ENCODE assay signal across 8 cellular contexts in the genomic region with DNA sequence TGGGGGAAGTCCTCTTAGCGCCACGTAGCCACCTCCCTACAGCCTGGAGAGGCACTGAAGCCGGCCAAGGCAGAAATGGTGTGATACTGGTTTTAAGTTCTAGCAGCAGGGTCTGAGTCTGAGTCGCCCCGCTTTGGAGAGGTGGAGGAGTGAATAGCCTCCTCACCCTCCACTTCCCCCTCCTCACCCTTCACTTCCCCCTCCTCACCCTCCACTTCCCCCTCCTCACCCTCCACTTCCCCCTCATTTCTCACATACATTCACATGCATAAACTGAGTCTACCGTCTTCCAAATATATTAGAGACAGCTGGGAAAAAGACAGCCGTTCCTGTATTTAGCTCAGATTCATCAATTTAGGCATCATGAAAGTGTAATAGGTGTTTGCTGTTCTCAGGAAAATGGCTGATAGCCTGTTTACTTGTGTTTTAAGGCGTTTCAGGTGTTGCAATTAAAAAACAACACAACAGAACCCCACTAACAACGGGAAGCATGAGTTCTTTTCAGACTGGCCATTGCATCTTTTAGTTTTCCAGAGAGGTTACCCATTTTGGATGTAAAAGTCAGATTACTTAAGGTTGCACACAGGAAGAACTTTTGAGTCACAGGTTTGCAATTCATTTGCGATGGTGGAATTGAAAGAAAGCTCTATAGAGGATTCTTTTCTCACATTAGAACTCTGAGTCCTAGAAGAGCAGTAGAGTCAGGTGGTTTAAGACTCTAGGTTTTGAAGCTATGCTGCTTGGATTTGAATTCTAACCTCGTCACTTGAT. TPM values are rescaled to one million over a fixed set of nuclear protein-coding genes. Genes with fewer than 3 reads are reported as not detected.
DNase-seq lines count a peak whose midpoint lies in the region; ATAC-seq and TF ChIP-seq lines count a peak whose summit lies in the region.

No MANE protein-coding gene starts in this region.

- H3K27ac ChIP-seq in HL-60 (replicated peaks) (peak overlapping the region; percentile 86), adipose tissue (ENCODE audit: low read depth, low read length) (peak overlapping the region; percentile 89)

- H3K27me3 Mint-ChIP-seq in stimulated activated memory B cell treated with anti-CD40 and anti-IgM and Interleukin-4, amounts not matched to agents 10 μg/mL and 1 μg/mL and 100 μg/mL, for 72 hours = no peaks in the 10 kb centered on the region

- DNase-seq in BJ (ENCODE audit: low read depth) = no peak
- DNase-seq in HL-60 (ENCODE audit: low read depth in 1 of 2, low spot score in 1 of 2) = peak in 1 of 2 experiments; percentile 60
- DNase-seq in DMS53 (lab: John Stamatoyannopoulos, UW) = no peak
- DNase-seq in activated effector memory CD4-positive, alpha-beta T cell treated with anti-CD3 and anti-CD28 coated beads, Interleukin-2, amount 50 U/mL, for 16 hours = no peak
- no peak for DNase-seq in NCI-H187 treated with DMSO at 0.1 percent for 48 hours (lab: John Stamatoyannopoulos, UW)

- H3K9me3 Mint-ChIP-seq in stimulated activated memory B cell treated with anti-CD40 and anti-IgM and Interleukin-4, amounts not matched to agents 10 μg/mL and 1 μg/mL and 100 μg/mL, for 72 hours = peaks cover 9% of the 10 kb centered on the region

- H3K4me1 ChIP-seq in iPS-15b (ENCODE audit: control insufficient read depth, insufficient read depth, low read length) = peaks cover 6% of the 10 kb centered on the region

- peak overlapping the region; percentile 90 for H3K9ac ChIP-seq in iPS-15b (ENCODE audit: low read depth, low read length)

- no peak for ATAC-seq in stimulated activated memory B cell treated with anti-CD40 and anti-IgM and Interleukin-4, amounts not matched to agents 10 μg/mL and 1 μg/mL and 100 μg/mL, for 72 hours

- no peaks in the 10 kb centered on the region for H3K27me3 ChIP-seq in BJ (ENCODE audit: control insufficient read depth, insufficient read depth, low read length)
- no peaks in the 10 kb centered on the region for H3K27me3 ChIP-seq in HL-60 (ENCODE audit: insufficient read depth, poor library complexity, severe bottlenecking)
- H3K27me3 ChIP-seq in iPS-15b (ENCODE audit: control insufficient read depth, insufficient read depth, low read length) = no peaks in the 10 kb centered on the region

- H3K36me3 Mint-ChIP-seq in stimulated activated memory B cell treated with anti-CD40 and anti-IgM and Interleukin-4, amounts not matched to agents 10 μg/mL and 1 μg/mL and 100 μg/mL, for 72 hours = peaks cover 16% of the 10 kb centered on the region

- H3K27ac Mint-ChIP-seq in stimulated activated memory B cell treated with anti-CD40 and anti-IgM and Interleukin-4, amounts not matched to agents 10 μg/mL and 1 μg/mL and 100 μg/mL, for 72 hours = peak overlapping the region; percentile 88

- no peaks in the 10 kb centered on the region for H3K9me3 ChIP-seq in iPS-15b (ENCODE audit: control insufficient read depth, insufficient read depth, low read length)

- POLR2A ChIA-PET in BJ (lab: Charles Lee) = interaction anchor here (0.6 kb wide), 1 partner anchor 19 kb away, joined by 3 read pairs; no protein-coding TSS in a partner anchor

- peak overlapping the region; percentile 91 for H3K4me3 Mint-ChIP-seq in stimulated activated memory B cell treated with anti-CD40 and anti-IgM and Interleukin-4, amounts not matched to agents 10 μg/mL and 1 μg/mL and 100 μg/mL, for 72 hours

- 3 to 12% (median 11%) methylated on average over 11 of the region's 11 CpGs for WGBS in adipose tissue, 3 donors

- H3K4me3 ChIP-seq in BJ (ENCODE audit: low read depth, low read length) (peak overlapping the region; percentile 93), HL-60 (replicated peaks; ENCODE audit: insufficient read depth, low read length) (peak overlapping the region; percentile 84), iPS-15b (ENCODE audit: low read depth, low read length) (peak overlapping the region; percentile 92)

- TF ChIP-seq CTCF in BJ (IDR thresholded peaks at IDR 0.05; ENCODE audit: insufficient read depth, low read depth, low read length) (no peak), HL-60 (IDR thresholded peaks at IDR 0.05; ENCODE audit: insufficient read depth, low read length) (no peak)

- H3K4me1 Mint-ChIP-seq in stimulated activated memory B cell treated with anti-CD40 and anti-IgM and Interleukin-4, amounts not matched to agents 10 μg/mL and 1 μg/mL and 100 μg/mL, for 72 hours = peaks cover 42% of the 10 kb centered on the region

- H3K36me3 ChIP-seq in BJ (ENCODE audit: control insufficient read depth, insufficient read depth, low read length) (no peaks in the 10 kb centered on the region), iPS-15b (ENCODE audit: control insufficient read depth, insufficient read depth, low read length) (peaks cover 2% of the 10 kb centered on the region)

- CTCF ChIA-PET in BJ (lab: Yijun Ruan, JAX) = interaction anchor here (0.8 to 2.1 kb wide), 9 partner anchors 9 to 50 kb away, joined by 3 to 5 read pairs (median 3); no protein-coding TSS in a partner anchor

RNA-seq across cellular contexts. Expression of gene NRBF2, which starts 0.8 kb away (rescaled TPM):
- polyA plus RNA-seq in BJ (2011; rRNA removed) = 20.7 and 32.1 TPM in 2 replicates
- 8.4 and 12.9 TPM in 2 replicates for polyA minus RNA-seq in BJ (2011; rRNA and poly(A)+ RNA removed)
- polyA plus RNA-seq in adipose tissue = 10 to 100 TPM in 2 of 3 donors, 1 to 10 TPM in 1; 8.4 to 41.2 (median 32.6) TPM
